23 cellular contexts compared by ENCODE assay signal in the genomic region with DNA sequence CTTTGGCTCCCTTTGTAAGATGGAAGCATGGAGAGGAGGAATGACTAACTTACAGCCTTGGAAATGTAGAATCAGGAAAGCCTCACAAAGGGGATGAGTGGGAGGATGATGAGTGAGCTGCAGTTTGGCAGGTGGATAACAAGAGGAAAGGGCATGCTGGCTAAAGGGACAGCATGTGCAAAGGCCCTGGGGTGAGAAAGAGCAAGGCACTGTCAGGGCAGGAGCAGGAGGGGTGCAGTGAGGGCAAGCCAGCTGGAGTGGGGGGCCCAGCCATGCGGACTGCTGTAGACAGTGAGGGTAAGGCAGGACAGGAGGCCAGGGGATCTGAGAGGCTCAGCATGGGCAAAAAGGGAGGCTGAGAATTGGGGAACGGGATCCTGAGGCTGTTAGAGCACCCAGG. TPM values are rescaled to one million over a fixed set of nuclear protein-coding genes. Genes with fewer than 3 reads are reported as not detected.
DNase-seq lines count a peak whose midpoint lies in the region; ATAC-seq and TF ChIP-seq lines count a peak whose summit lies in the region.
"Had no signal": no experiment of that assay in that cellular context is flagged by ENCODE, and none has a peak within 500 bp of the region (broad histone marks: within the 10 kb centered on the region; RNA-seq: fewer than 3 reads in every experiment).

No MANE protein-coding gene starts in this region.

- H2AFZ ChIP-seq in trophoblast cell (ENCODE audit: insufficient read depth, low read length, poor library complexity) = no peak overlapping the region

- H3K9ac ChIP-seq in trophoblast cell (ENCODE audit: low read length) = no peak overlapping the region
- H3K9ac ChIP-seq: BLaER1 treated with 17β-estradiol and CSF1 and Interleukin-3, amounts not matched to agents 10 nM and 100 nM had no signal

- TF ChIP-seq POLR2A in heart left ventricle (IDR thresholded peaks at IDR 0.05) = no peak

- no peak overlapping the region for H4K91ac ChIP-seq in trophoblast cell (ENCODE audit: low read depth, low read length)

- H3K4me2 ChIP-seq in trophoblast cell (ENCODE audit: low read length) = no peak overlapping the region
- H3K4me2 ChIP-seq: A549; BLaER1 treated with 17β-estradiol and CSF1 and Interleukin-3, amounts not matched to agents 10 nM and 100 nM had no signal

- no peak overlapping the region for H2AK5ac ChIP-seq in trophoblast cell (ENCODE audit: low read length)

- no peaks in the 10 kb centered on the region for H3K79me2 ChIP-seq in trophoblast cell (ENCODE audit: control insufficient read depth, insufficient read depth, low read length, poor library complexity)

- no peak for TF ChIP-seq CTCF in heart left ventricle (IDR thresholded peaks at IDR 0.05)
- no peak for TF ChIP-seq CTCF in WERI-Rb-1 (IDR thresholded peaks at IDR 0.05; ENCODE audit: low read depth, low read length)

- DNase-seq in cardiac septum (ENCODE audit: low spot score) (peak; percentile 74), heart left ventricle (no peak), islet precursor cell (peak; percentile 22), trophoblast cell (no peak), WERI-Rb-1 (no peak), HuH-7 (ENCODE audit: low spot score) (no peak)
- DNase-seq: AML-193; Caco-2; CD4-positive, alpha-beta T cell; CD8-positive, alpha-beta T cell; DMS 273 treated with DMSO at 0.1 percent for 48 hours; DMS153; DMS53; DMS79; DND-41; EL; GDM1 had no signal

- H4K8ac ChIP-seq in trophoblast cell (ENCODE audit: low read depth, low read length) = no peak overlapping the region

- no peaks in the 10 kb centered on the region for H3K27me3 ChIP-seq in heart left ventricle
- H3K27me3 ChIP-seq in trophoblast cell (ENCODE audit: insufficient read depth, low read length) = no peaks in the 10 kb centered on the region
- H3K27me3 ChIP-seq in WERI-Rb-1 (ENCODE audit: insufficient read depth, low read depth, severe bottlenecking) = no peaks in the 10 kb centered on the region
- H3K27me3 ChIP-seq: BLaER1 treated with 17β-estradiol and CSF1 and Interleukin-3, amounts not matched to agents 10 nM and 100 nM had no signal

- H3K23ac ChIP-seq in trophoblast cell (ENCODE audit: low read length) = no peak overlapping the region

- H3K14ac ChIP-seq in trophoblast cell (ENCODE audit: low read length) = no peak overlapping the region

- H3K9me3 ChIP-seq in heart left ventricle (no peaks in the 10 kb centered on the region), trophoblast cell (ENCODE audit: insufficient read depth, low read depth, low read length) (peaks cover 2% of the 10 kb centered on the region), WERI-Rb-1 (ENCODE audit: severe bottlenecking) (no peaks in the 10 kb centered on the region)
- H3K9me3 ChIP-seq: A549; BLaER1 treated with 17β-estradiol and CSF1 and Interleukin-3, amounts not matched to agents 10 nM and 100 nM; Caco-2 had no signal

- H3K4ac ChIP-seq in trophoblast cell (ENCODE audit: low read depth, low read length) = no peak overlapping the region

- no peaks in the 10 kb centered on the region for H3K79me1 ChIP-seq in trophoblast cell (ENCODE audit: low read length)

- WGBS in heart left ventricle, 4 donors = 84 to 93% (median 87%) methylated on average over 2 of the region's 2 CpGs
- WGBS in trophoblast cell (ENCODE audit: extremely low coverage, insufficient coverage, insufficient read length) = no CpG with 5 or more reads among the region's 2 CpGs

- no peak overlapping the region for H2BK120ac ChIP-seq in trophoblast cell (ENCODE audit: insufficient read depth, low read length, poor library complexity)

- no peak overlapping the region for H4K12ac ChIP-seq in trophoblast cell (ENCODE audit: low read depth, low read length)

- H2BK5ac ChIP-seq in trophoblast cell (ENCODE audit: low read depth, low read length, poor library complexity) = no peak overlapping the region

- H3K27ac ChIP-seq in heart left ventricle (no peak overlapping the region), trophoblast cell (ENCODE audit: low read depth, low read length) (no peak overlapping the region), WERI-Rb-1 (no peak overlapping the region)
- H3K27ac ChIP-seq: 22Rv1; A549; BLaER1 treated with 17β-estradiol and CSF1 and Interleukin-3, amounts not matched to agents 10 nM and 100 nM; C4-2B had no signal

- H3K4me3 ChIP-seq in heart left ventricle (no peak overlapping the region), trophoblast cell (ENCODE audit: low read depth, low read length) (peak overlapping the region; percentile 29), WERI-Rb-1 (ENCODE audit: low read depth, low read length) (no peak overlapping the region)
- H3K4me3 ChIP-seq: A549; BLaER1 treated with 17β-estradiol and CSF1 and Interleukin-3, amounts not matched to agents 10 nM and 100 nM; GM12878 had no signal

- intact Hi-C loops in cardiac septum (cut with DNase I) (no loop called here), heart left ventricle (cut with DNase I) (no loop called here)

- no peak for ATAC-seq in heart left ventricle
- no peak for ATAC-seq in HG03135 (IDR thresholded peaks at IDR 0.05; ENCODE audit: unreplicated experiment)
- ATAC-seq: A549; CD8-positive, alpha-beta T cell; GM12878 had no signal

- no peak overlapping the region for H3K18ac ChIP-seq in trophoblast cell (ENCODE audit: low read length)

- no peak overlapping the region for H2BK12ac ChIP-seq in trophoblast cell (ENCODE audit: low read length)

- H3K4me1 ChIP-seq in heart left ventricle (no peaks in the 10 kb centered on the region), trophoblast cell (ENCODE audit: control insufficient read depth in 1 of 2, insufficient read depth in 2 of 2, low read length in 2 of 2) (no peaks in the 10 kb centered on the region)
- H3K4me1 ChIP-seq: A549; BLaER1 treated with 17β-estradiol and CSF1 and Interleukin-3, amounts not matched to agents 10 nM and 100 nM; Caco-2 had no signal

- H3K36me3 ChIP-seq in heart left ventricle (no peaks in the 10 kb centered on the region), trophoblast cell (ENCODE audit: control insufficient read depth in 1 of 2, insufficient read depth in 2 of 2, low read length in 2 of 2) (no peaks in the 10 kb centered on the region), WERI-Rb-1 (no peaks in the 10 kb centered on the region)
- H3K36me3 ChIP-seq: BLaER1 treated with 17β-estradiol and CSF1 and Interleukin-3, amounts not matched to agents 10 nM and 100 nM had no signal

RNA-seq across cellular contexts. Expression of a gene that starts 20.5 kb away (rescaled TPM):
- total RNA-seq in cardiac septum (3.8 TPM), heart left ventricle (1 to 10 TPM; 1.8 to 8.6 (median 3.6) TPM)
- polyA plus RNA-seq in heart left ventricle = 1 to 10 TPM; 4.6 to 5.4 TPM
- 0.22 and 0.29 TPM in 2 replicates for polyA plus RNA-seq in trophoblast cell (2013)
- total RNA-seq: CD4-positive, alpha-beta T cell; CD8-positive, alpha-beta T cell had no signal

Comparison
In these comparisons a context has a peak if more than half of its experiments do, and no peak if none do; other contexts are left out.
1. DNase-seq: peak in cardiac septum (single experiment) and islet precursor cell (single experiment); none in heart left ventricle (0 of 5), trophoblast cell (0 of 2), WERI-Rb-1 (single experiment) and HuH-7 (single experiment).